Comparison of ENCODE assay signal across 17 cellular contexts in genomic region chr10:69911571-69912528, GRCh38.
DNase-seq lines count a peak whose midpoint lies in the region; ATAC-seq and TF ChIP-seq lines count a peak whose summit lies in the region.
"Had no signal": no experiment of that assay in that cellular context is flagged by ENCODE, and none has a peak within 500 bp of the region (broad histone marks: within the 10 kb centered on the region; RNA-seq: fewer than 3 reads in every experiment).

No MANE protein-coding gene starts in this region.

- no peak overlapping the region for H3K4me3 ChIP-seq in coronary artery
- no peak overlapping the region for H3K4me3 ChIP-seq in gastrocnemius medialis
- no peak overlapping the region for H3K4me3 ChIP-seq in effector memory CD4-positive, alpha-beta T cell (ENCODE audit: insufficient read depth, low read depth, low read length, poor library complexity, severe bottlenecking)

- in situ Hi-C loops in G401 (cut with HindIII; ENCODE audit: low sequenced_read_pairs) (no loop called here), gastrocnemius medialis (cut with MboI; ENCODE audit: low sequenced_read_pairs in 4 of 4) (loop anchor here in 1 of 4 donors (25.0 kb wide), 1 partner anchor 275 kb away; the partner anchor contains the start of gene FAM241B)

- no peaks in the 10 kb centered on the region for H3K36me3 Mint-ChIP-seq in naive thymus-derived CD8-positive, alpha-beta T cell

- no peak for TF ChIP-seq POLR2A in gastrocnemius medialis (IDR thresholded peaks at IDR 0.05)

- intact Hi-C loops in gastrocnemius medialis (cut with DNase I; ENCODE audit: low total_unique reads), result loop anchor here (10.0 kb wide), 1 partner anchor 277 kb away; the partner anchor contains the start of gene FAM241B

- no peak overlapping the region for H3K27ac Mint-ChIP-seq in naive thymus-derived CD8-positive, alpha-beta T cell
- H3K27ac Mint-ChIP-seq: activated CD8-positive, alpha-beta T cell treated with anti-CD3 and anti-CD28 coated beads for 36 hours had no signal

- no peaks in the 10 kb centered on the region for H3K4me1 Mint-ChIP-seq in naive thymus-derived CD8-positive, alpha-beta T cell

- POLR2A ChIA-PET in naive thymus-derived CD8-positive, alpha-beta T cell (lab: Charles Lee), result no interaction called here

- peak; percentile 85 to 92 for ATAC-seq in gastrocnemius medialis
- ATAC-seq in naive thymus-derived CD8-positive, alpha-beta T cell, result no peak
- ATAC-seq: activated CD8-positive, alpha-beta T cell treated with anti-CD3 and anti-CD28 coated beads for 36 hours had no signal

- peaks cover 19 to 23% of the 10 kb centered on the region in 2 donors for H3K4me1 ChIP-seq in gastrocnemius medialis
- no peaks in the 10 kb centered on the region for H3K4me1 ChIP-seq in effector memory CD4-positive, alpha-beta T cell (ENCODE audit: control insufficient read depth, insufficient read depth, low read length, poor library complexity, severe bottlenecking)

- H3K4me3 Mint-ChIP-seq in naive thymus-derived CD8-positive, alpha-beta T cell, result no peak overlapping the region
- H3K4me3 Mint-ChIP-seq: activated CD8-positive, alpha-beta T cell treated with anti-CD3 and anti-CD28 coated beads for 36 hours; neural crest cell had no signal

- no peaks in the 10 kb centered on the region for H3K36me3 ChIP-seq in gastrocnemius medialis
- no peaks in the 10 kb centered on the region for H3K36me3 ChIP-seq in effector memory CD4-positive, alpha-beta T cell (ENCODE audit: control insufficient read depth, insufficient read depth, low read length)

- H3K27ac ChIP-seq in coronary artery (peak overlapping the region in 1 of 2 donors; percentile 86), gastrocnemius medialis (peak overlapping the region; percentile 55 to 63 (median 58))
- H3K27ac ChIP-seq in effector memory CD4-positive, alpha-beta T cell (ENCODE audit: insufficient read depth, low read length, poor library complexity, severe bottlenecking), result no peak overlapping the region

- H3K9me3 Mint-ChIP-seq in naive thymus-derived CD8-positive, alpha-beta T cell, result no peaks in the 10 kb centered on the region
- H3K9me3 Mint-ChIP-seq: activated CD8-positive, alpha-beta T cell treated with anti-CD3 and anti-CD28 coated beads for 36 hours; neural crest cell had no signal

- no peaks in the 10 kb centered on the region for H3K27me3 ChIP-seq in gastrocnemius medialis
- H3K27me3 ChIP-seq in effector memory CD4-positive, alpha-beta T cell (replicated peaks; ENCODE audit: control insufficient read depth, insufficient read depth, low read length, poor library complexity, severe bottlenecking), result no peaks in the 10 kb centered on the region

- TF ChIP-seq CTCF in coronary artery (IDR thresholded peaks at IDR 0.05), result no peak
- TF ChIP-seq CTCF in gastrocnemius medialis (IDR thresholded peaks at IDR 0.05 in 4 of 5, conservative IDR thresholded peaks at IDR 0.05 in 1 of 5), result no peak

- DNase-seq in G401 (ENCODE audit: low spot score) (peak; percentile 93), coronary artery (ENCODE audit: low spot score) (peak; percentile 82), hippocampal formation (lab: John Stamatoyannopoulos, UW) (peak; percentile 18 to 50), gastrocnemius medialis (peak; percentile 60 to 68), activated gamma-delta T cell (lab: John Stamatoyannopoulos, UW) (no peak)
- no peak for DNase-seq in activated CD8-positive, alpha-beta memory T cell treated with anti-CD3 and anti-CD28 coated beads for 24 hours
- no peak for DNase-seq in naive thymus-derived CD8-positive, alpha-beta T cell
- no peak for DNase-seq in effector memory CD4-positive, alpha-beta T cell
- DNase-seq: activated CD8-positive, alpha-beta T cell treated with anti-CD3 and anti-CD28 coated beads for 36 hours; DND-41; H7; kidney glomerular epithelial cell; NCI-H146; NCI-H526 treated with DMSO at 0.1 percent for 48 hours; RPMI8226; stimulated activated CD4-positive, alpha-beta T cell treated with anti-CD3 and anti-CD28 coated beads, Interleukin-12 subunit alpha, Interleukin-12 subunit beta, amount 100 ng/mL, for 4 hours had no signal

- peaks cover 0 to 20% (median 6%) of the 10 kb centered on the region in 5 donors for H3K27me3 Mint-ChIP-seq in naive thymus-derived CD8-positive, alpha-beta T cell

- H3K9me3 ChIP-seq in gastrocnemius medialis, result no peaks in the 10 kb centered on the region
- no peaks in the 10 kb centered on the region for H3K9me3 ChIP-seq in effector memory CD4-positive, alpha-beta T cell (ENCODE audit: control insufficient read depth, low read length)

Comparison
In these comparisons a context has a peak if more than half of its experiments do, and no peak if none do; other contexts are left out.
1. DNase-seq: peak in G401 (single experiment), coronary artery (single experiment), hippocampal formation (2 of 2) and gastrocnemius medialis (2 of 2); none in activated gamma-delta T cell (single experiment), activated CD8-positive, alpha-beta memory T cell treated with anti-CD3 and anti-CD28 coated beads for 24 hours (single experiment), naive thymus-derived CD8-positive, alpha-beta T cell (0 of 10) and effector memory CD4-positive, alpha-beta T cell (0 of 3).
2. ATAC-seq: peak in gastrocnemius medialis (2 of 2); none in naive thymus-derived CD8-positive, alpha-beta T cell (0 of 2).